23 cellular contexts compared by ENCODE assay signal in genomic region chr7:122402235-122402634, GRCh38.
"Had no signal": no experiment of that assay in that cellular context is flagged by ENCODE, and none has a peak within 500 bp of the region (broad histone marks: within the 10 kb centered on the region; RNA-seq: fewer than 3 reads in every experiment).

No MANE protein-coding gene starts in this region.

- H3K27me3 ChIP-seq: brain microvascular endothelial cell, right lobe of liver, stomach, suprapubic skin, transverse colon, uterus had no signal

- H3K9me3 ChIP-seq: mucosa of descending colon, right lobe of liver, stomach, suprapubic skin, transverse colon, uterus had no signal

- ATAC-seq: activated naive CD4-positive, alpha-beta T cell treated with anti-CD3 and anti-CD28 coated beads, Interleukin-2, amount 50 U/mL, for 72 hours; esophagus mucosa; left colon; mucosa of descending colon; right lobe of liver; stimulated activated effector memory CD8-positive, alpha-beta T cell treated with anti-CD3 and anti-CD28 coated beads, Interleukin-12 subunit alpha, Interleukin-12 subunit beta, amount 100 ng/mL, for 72 hours had no signal

- H3K4me3 ChIP-seq: mucosa of descending colon, right lobe of liver, skin epidermis, stomach, suprapubic skin, transverse colon, uterus had no signal

- H3K27ac ChIP-seq: brain microvascular endothelial cell, right lobe of liver, skin epidermis, stomach, suprapubic skin, transverse colon, uterus, WERI-Rb-1 had no signal

- DNase-seq: activated T-cell treated with anti-CD3 and anti-CD28 coated beads, Interleukin-2, amount 50 U/mL, for 1 hour; aorta; brain microvascular endothelial cell; caudate nucleus; effector memory CD4-positive, alpha-beta T cell; foreskin melanocyte; head of caudate nucleus; hypothalamus; left colon; mucosa of descending colon; nephron progenitor cell; occipital lobe; right lobe of liver; stimulated activated CD4-positive, alpha-beta T cell treated with anti-CD3 and anti-CD28 coated beads, Interleukin-2, amount 100 ng/mL, for 24 hours; stomach; transverse colon; uterus; WERI-Rb-1 had no signal

- H3K4me1 ChIP-seq: right lobe of liver, stomach, suprapubic skin, transverse colon, uterus had no signal

- H3K36me3 ChIP-seq: brain microvascular endothelial cell, right lobe of liver, suprapubic skin, transverse colon, uterus, WERI-Rb-1 had no signal
